In the genomic region with DNA sequence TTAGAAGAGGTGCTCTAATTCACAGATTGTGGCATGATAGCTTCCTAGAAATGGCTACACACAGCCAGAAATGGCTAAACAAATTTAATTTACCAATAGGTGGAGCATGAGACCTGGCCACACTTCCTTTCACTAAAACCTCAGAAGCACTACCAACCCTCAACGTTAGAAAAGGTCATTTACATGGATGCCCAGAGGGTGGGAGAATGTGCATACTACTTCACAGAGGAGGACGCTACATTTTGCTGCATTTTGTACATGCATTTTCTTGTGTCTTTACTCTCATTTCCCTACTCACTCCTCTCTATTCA, we compare ENCODE assay signal across 14 cellular contexts. TPM values are rescaled to one million over a fixed set of nuclear protein-coding genes. Genes with fewer than 3 reads are reported as not detected.
DNase-seq lines count a peak whose midpoint lies in the region; ATAC-seq, FAIRE-seq and TF ChIP-seq lines count a peak whose summit lies in the region.
"Had no signal": no experiment of that assay in that cellular context is flagged by ENCODE, and none has a peak within 500 bp of the region (broad histone marks: within the 10 kb centered on the region; RNA-seq: fewer than 3 reads in every experiment).

No MANE protein-coding gene starts in this region.

- H3K4me3 Mint-ChIP-seq in activated CD4-positive, alpha-beta memory T cell treated with anti-CD3 and anti-CD28 coated beads, Interleukin-2, amount 10 ng/mL, durations not matched to agents 7 days and 5 days: no peak overlapping the region
- H3K4me3 Mint-ChIP-seq: dendritic cell treated with granulocyte-macrophage colony-stimulating factor and Interleukin-4, amounts not matched to agents 40 ng/mL and 50 ng/mL, for 4 days; stimulated activated memory B cell treated with anti-CD40 and anti-IgM and Interleukin-4, amounts not matched to agents 10 μg/mL and 1 μg/mL and 100 μg/mL, for 72 hours had no signal

- H3K4me1 ChIP-seq in A673 (ENCODE audit: insufficient read depth, low read length, poor library complexity, severe bottlenecking): peaks cover 34% of the 10 kb centered on the region
- peaks cover 0 to 15% (median 9%) of the 10 kb centered on the region in 4 donors for H3K4me1 ChIP-seq in right lobe of liver

- no peak for DNase-seq in A673 (ENCODE audit: low spot score)
- no peak for DNase-seq in GM12892 (ENCODE audit: insufficient read length)
- DNase-seq in activated CD4-positive, alpha-beta memory T cell treated with anti-CD3 and anti-CD28 coated beads, Interleukin-2, amount 10 ng/mL, durations not matched to agents 7 days and 5 days: no peak
- no peak for DNase-seq in right lobe of liver
- DNase-seq in activated gamma-delta T cell treated with Interleukin-2 at 50 U/mL for 16 hours: no peak
- no peak for DNase-seq in 8988T
- DNase-seq in NCI-H2227 treated with DMSO at 0.1 percent for 48 hours (lab: John Stamatoyannopoulos, UW): no peak
- DNase-seq: activated CD4-positive, alpha-beta T cell treated with anti-CD3 and anti-CD28 coated beads for 4 hours had no signal

- H3K9me3 Mint-ChIP-seq in activated CD4-positive, alpha-beta memory T cell treated with anti-CD3 and anti-CD28 coated beads, Interleukin-2, amount 10 ng/mL, durations not matched to agents 7 days and 5 days: no peaks in the 10 kb centered on the region
- H3K9me3 Mint-ChIP-seq: dendritic cell treated with granulocyte-macrophage colony-stimulating factor and Interleukin-4, amounts not matched to agents 40 ng/mL and 50 ng/mL, for 4 days; stimulated activated memory B cell treated with anti-CD40 and anti-IgM and Interleukin-4, amounts not matched to agents 10 μg/mL and 1 μg/mL and 100 μg/mL, for 72 hours had no signal

- WGBS in right lobe of liver (ENCODE audit: insufficient coverage, low coverage, low lambda C conversion rate, missing lambda C conversion rate): 44% methylated on average over 2 of the region's 2 CpGs

- H3K4me3 ChIP-seq in A673 (ENCODE audit: low read depth, low read length, poor library complexity, severe bottlenecking) (no peak overlapping the region), right lobe of liver (no peak overlapping the region)
- H3K4me3 ChIP-seq: BLaER1 treated with 17β-estradiol and CSF1 and Interleukin-3, amounts not matched to agents 10 nM and 100 nM had no signal

- peaks cover 8% of the 10 kb centered on the region for H3K27me3 Mint-ChIP-seq in activated CD4-positive, alpha-beta memory T cell treated with anti-CD3 and anti-CD28 coated beads, Interleukin-2, amount 10 ng/mL, durations not matched to agents 7 days and 5 days

- intact Hi-C loops in A673 (cut with micrococcal nuclease; ENCODE audit: unreplicated experiment): loop anchor here (5.0 kb wide), 1 partner anchor 53 kb away; no protein-coding TSS in a partner anchor
- intact Hi-C loops in right lobe of liver (cut with DNase I): no loop called here

- POLR2A ChIA-PET in A673 (lab: Charles Lee; ENCODE audit: low non-redundant PET): no interaction called here
- POLR2A ChIA-PET in activated CD4-positive, alpha-beta memory T cell treated with anti-CD3 and anti-CD28 coated beads, Interleukin-2, amount 10 ng/mL, durations not matched to agents 7 days and 5 days (lab: Charles Lee): interaction anchor here (0.5 to 3.8 kb wide), 4 partner anchors 17 to 129 kb away, joined by 5 to 14 read pairs (median 8); a partner anchor contains a TSS

- peak; percentile 78 for FAIRE-seq in GM12892 (lab: Jason Lieb, UNC)

- H3K36me3 ChIP-seq in A673 (ENCODE audit: insufficient read depth, low read length, poor library complexity, severe bottlenecking): no peaks in the 10 kb centered on the region
- no peaks in the 10 kb centered on the region for H3K36me3 ChIP-seq in right lobe of liver
- H3K36me3 ChIP-seq: BLaER1 treated with 17β-estradiol and CSF1 and Interleukin-3, amounts not matched to agents 10 nM and 100 nM had no signal

- CTCF ChIA-PET in A673 (lab: Charles Lee): interaction anchor here (0.8 kb wide), 1 partner anchor 65 kb away, joined by 3 read pairs; a partner anchor contains a TSS
- CTCF ChIA-PET in activated CD4-positive, alpha-beta memory T cell treated with anti-CD3 and anti-CD28 coated beads, Interleukin-2, amount 10 ng/mL, durations not matched to agents 7 days and 5 days (lab: Charles Lee): interaction anchor here (0.9 to 2.3 kb wide), 3 partner anchors 16 to 129 kb away, joined by 3 to 9 read pairs (median 5); no protein-coding TSS in a partner anchor

- peak overlapping the region; percentile 74 for H3K27ac Mint-ChIP-seq in activated CD4-positive, alpha-beta memory T cell treated with anti-CD3 and anti-CD28 coated beads, Interleukin-2, amount 10 ng/mL, durations not matched to agents 7 days and 5 days
- H3K27ac Mint-ChIP-seq: dendritic cell treated with granulocyte-macrophage colony-stimulating factor and Interleukin-4, amounts not matched to agents 40 ng/mL and 50 ng/mL, for 4 days; stimulated activated memory B cell treated with anti-CD40 and anti-IgM and Interleukin-4, amounts not matched to agents 10 μg/mL and 1 μg/mL and 100 μg/mL, for 72 hours had no signal

- BruUV-seq in A673 (replicated peaks; lab: Mats Ljungman, UMichigan): no TSS peak

- TF ChIP-seq POLR2A in GM12892 (IDR thresholded peaks at IDR 0.05; ENCODE audit: low read depth, low read length) (no peak), right lobe of liver (IDR thresholded peaks at IDR 0.05) (no peak)

- H3K27ac ChIP-seq in A673 (ENCODE audit: low read depth, low read length, poor library complexity, severe bottlenecking) (peak overlapping the region; percentile 64), right lobe of liver (peak overlapping the region; percentile 21 to 92 (median 84))
- H3K27ac ChIP-seq: HL-60 had no signal

- H3K27me3 ChIP-seq in A673 (replicated peaks; ENCODE audit: insufficient read depth, low read depth, low read length, poor library complexity): no peaks in the 10 kb centered on the region
- no peaks in the 10 kb centered on the region for H3K27me3 ChIP-seq in right lobe of liver
- H3K27me3 ChIP-seq: BLaER1 treated with 17β-estradiol and CSF1 and Interleukin-3, amounts not matched to agents 10 nM and 100 nM had no signal

- H3K9me3 ChIP-seq in A673 (ENCODE audit: low read depth, low read length, poor library complexity, severe bottlenecking): no peaks in the 10 kb centered on the region
- no peaks in the 10 kb centered on the region for H3K9me3 ChIP-seq in right lobe of liver

- TF ChIP-seq CTCF in A673 (conservative IDR thresholded peaks at IDR 0.05; ENCODE audit: low read depth, low read length): no peak
- TF ChIP-seq CTCF in right lobe of liver (IDR thresholded peaks at IDR 0.05): peak in 1 of 4 donors; percentile 3

- ATAC-seq in right lobe of liver (peak; percentile 29 to 52 (median 44)), HG02885 (IDR thresholded peaks at IDR 0.05; ENCODE audit: poor library complexity, unreplicated experiment) (no peak)
- ATAC-seq: stimulated activated memory B cell treated with anti-CD40 and anti-IgM and Interleukin-4, amounts not matched to agents 10 μg/mL and 1 μg/mL and 100 μg/mL, for 72 hours had no signal

- peaks cover 68% of the 10 kb centered on the region for H3K4me1 Mint-ChIP-seq in activated CD4-positive, alpha-beta memory T cell treated with anti-CD3 and anti-CD28 coated beads, Interleukin-2, amount 10 ng/mL, durations not matched to agents 7 days and 5 days

- peaks cover 5% of the 10 kb centered on the region for H3K36me3 Mint-ChIP-seq in activated CD4-positive, alpha-beta memory T cell treated with anti-CD3 and anti-CD28 coated beads, Interleukin-2, amount 10 ng/mL, durations not matched to agents 7 days and 5 days (ENCODE audit: low read depth)
- H3K36me3 Mint-ChIP-seq: stimulated activated memory B cell treated with anti-CD40 and anti-IgM and Interleukin-4, amounts not matched to agents 10 μg/mL and 1 μg/mL and 100 μg/mL, for 72 hours had no signal

RNA-seq across cellular contexts. Expression of a gene that starts 40.2 kb away (rescaled TPM):
- 0.54 and 0.70 TPM in 2 replicates for total RNA-seq in A673 (2021)
- not detected for polyA plus RNA-seq in GM12892 (2012; ENCODE audit: missing spikeins)
- under 1 TPM; 0.23 to 0.40 TPM for total RNA-seq in activated CD4-positive, alpha-beta memory T cell treated with anti-CD3 and anti-CD28 coated beads, Interleukin-2, amount 10 ng/mL, durations not matched to agents 7 days and 5 days
- total RNA-seq in right lobe of liver: 1 to 10 TPM in 5 of 6 experiments, under 1 TPM in 1; 0.37 to 4.6 (median 1.4) TPM
- total RNA-seq: osteocyte had no signal

RNA-seq across cellular contexts. Expression of a gene that starts 58.1 kb away (rescaled TPM):
- total RNA-seq in A673 (2021): 0.22 and 0.34 TPM in 2 replicates
- polyA plus RNA-seq in GM12892 (2012; ENCODE audit: missing spikeins): not detected
- total RNA-seq in activated CD4-positive, alpha-beta memory T cell treated with anti-CD3 and anti-CD28 coated beads, Interleukin-2, amount 10 ng/mL, durations not matched to agents 7 days and 5 days: under 1 TPM; 0.23 to 0.40 TPM
- 1 to 10 TPM in 3 of 6 experiments, under 1 TPM in 1, not detected in 2; 0.53 to 6.3 (median 3.7) TPM for total RNA-seq in right lobe of liver
- total RNA-seq: osteocyte had no signal
